In the genomic region with DNA sequence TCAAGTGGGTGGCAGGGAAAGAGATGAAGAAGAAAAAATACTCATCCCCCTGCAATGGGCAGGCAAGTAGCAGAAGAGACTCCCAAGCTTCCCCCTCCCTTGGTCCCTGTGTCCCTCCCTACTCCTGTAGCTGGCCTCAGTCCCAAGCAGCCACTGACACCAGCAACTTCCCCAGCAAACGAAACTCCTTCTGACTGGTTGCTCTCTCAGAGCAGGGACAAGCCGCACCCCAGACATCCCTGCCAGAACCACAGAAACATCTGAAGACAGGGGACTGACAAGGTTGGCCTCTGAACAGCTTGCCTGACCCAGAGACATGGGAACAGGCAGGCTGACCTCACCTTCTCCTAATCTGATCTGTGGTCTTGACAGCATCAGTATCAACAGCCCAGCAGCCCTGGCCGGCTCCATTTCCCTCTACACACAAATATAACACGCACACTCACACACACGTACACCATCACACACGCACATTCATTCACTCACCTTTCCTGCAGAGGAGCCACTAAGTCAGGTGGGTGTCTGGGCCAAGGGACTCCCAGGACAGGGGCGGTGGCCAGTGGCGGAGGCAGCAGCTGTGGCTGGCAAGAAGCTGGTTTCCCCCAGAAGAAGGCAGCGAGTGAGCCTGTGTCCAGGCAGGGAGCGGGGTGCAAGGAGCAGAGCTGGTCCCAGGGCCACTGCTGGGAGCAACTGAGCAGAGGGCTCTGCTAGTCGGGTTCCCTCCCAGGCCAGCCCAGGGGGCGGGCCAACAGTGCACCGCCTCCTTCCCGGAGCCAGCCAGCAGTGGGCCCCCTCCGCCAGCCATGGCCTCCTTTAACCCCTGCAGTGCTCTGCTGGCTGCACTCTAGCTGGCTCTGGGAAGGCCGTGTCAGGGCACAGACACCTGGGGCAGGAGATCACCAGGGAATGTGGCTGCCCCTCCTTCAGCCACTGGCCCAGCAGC, we compare ENCODE assay signal across 1 cellular context.
TF ChIP-seq lines count a peak whose summit lies in the region.

No MANE protein-coding gene starts in this region.

TF ChIP-seq in HepG2, 621 proteins besides CTCF, POLR2A, EP300 and RAD21 (continued from another document and continues in another):
- TF ChIP-seq, protein P1, sequence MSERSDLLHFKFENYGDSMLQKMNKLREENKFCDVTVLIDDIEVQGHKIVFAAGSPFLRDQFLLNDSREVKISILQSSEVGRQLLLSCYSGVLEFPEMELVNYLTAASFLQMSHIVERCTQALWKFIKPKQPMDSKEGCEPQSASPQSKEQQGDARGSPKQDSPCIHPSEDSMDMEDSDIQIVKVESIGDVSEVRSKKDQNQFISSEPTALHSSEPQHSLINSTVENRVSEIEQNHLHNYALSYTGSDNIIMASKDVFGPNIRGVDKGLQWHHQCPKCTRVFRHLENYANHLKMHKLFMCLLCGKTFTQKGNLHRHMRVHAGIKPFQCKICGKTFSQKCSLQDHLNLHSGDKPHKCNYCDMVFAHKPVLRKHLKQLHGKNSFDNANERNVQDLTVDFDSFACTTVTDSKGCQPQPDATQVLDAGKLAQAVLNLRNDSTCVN (CRISPR knock-in tag; IDR thresholded peaks at IDR 0.05; ENCODE audit: borderline replicate concordance): no peak
- TF ChIP-seq NFATC3 (CRISPR knock-in tag; IDR thresholded peaks at IDR 0.05) (no peak), ZNF253 (CRISPR knock-in tag; IDR thresholded peaks at IDR 0.05; ENCODE audit: borderline replicate concordance) (0 out of 2 replicates have a peak, but pooled peaks have one; percentile 64), GTF3A (CRISPR knock-in tag; conservative IDR thresholded peaks at IDR 0.05) (no peak), ERF (CRISPR knock-in tag; IDR thresholded peaks at IDR 0.05) (peak; percentile 84; the same call in 1 of the 2 replicates), DNMT1 (CRISPR knock-in tag; IDR thresholded peaks at IDR 0.05) (0 out of 2 replicates have a peak, but pooled peaks have one; percentile 64), PHF8 (CRISPR knock-in tag; IDR thresholded peaks at IDR 0.05) (no peak), TMF1 (CRISPR knock-in tag; IDR thresholded peaks at IDR 0.05; ENCODE audit: low read depth) (no peak), MAF1 (CRISPR knock-in tag; IDR thresholded peaks at IDR 0.05; ENCODE audit: borderline replicate concordance) (no peak), ZNF879 (CRISPR knock-in tag; IDR thresholded peaks at IDR 0.05) (no peak; the same call in 1 of the 2 replicates), IKZF1 (IDR thresholded peaks at IDR 0.05) (no peak), ELK4 (CRISPR knock-in tag; IDR thresholded peaks at IDR 0.05; ENCODE audit: borderline replicate concordance) (no peak), PCBP1 (IDR thresholded peaks at IDR 0.05; ENCODE audit: borderline replicate concordance, low read depth, low read length) (0 out of 2 replicates have a peak, but pooled peaks have one; percentile 89), SRSF4 (IDR thresholded peaks at IDR 0.05; ENCODE audit: low read depth, low read length, poor library complexity, severe bottlenecking) (no peak), ZNF782 (CRISPR knock-in tag; IDR thresholded peaks at IDR 0.05; ENCODE audit: borderline replicate concordance) (0 out of 2 replicates have a peak, but pooled peaks have one; percentile 60), ZNF773 (CRISPR knock-in tag; IDR thresholded peaks at IDR 0.05; ENCODE audit: borderline replicate concordance) (peak; percentile 38; the same call in 1 of the 2 replicates), ZNF616 (CRISPR knock-in tag; IDR thresholded peaks at IDR 0.05; ENCODE audit: low read depth) (no peak), REXO4 (CRISPR knock-in tag; IDR thresholded peaks at IDR 0.05; ENCODE audit: borderline replicate concordance) (no peak), MTF1 (CRISPR knock-in tag; IDR thresholded peaks at IDR 0.05) (no peak), ZSCAN21 (CRISPR knock-in tag; IDR thresholded peaks at IDR 0.05; ENCODE audit: borderline replicate concordance) (peak; percentile 74; the same call in 1 of the 2 replicates), KMT2A (CRISPR knock-in tag; IDR thresholded peaks at IDR 0.05) (no peak), TCF12 (IDR thresholded peaks at IDR 0.05) (no peak), TCF12 (CRISPR knock-in tag; IDR thresholded peaks at IDR 0.05) (no peak), SNRNP70 (IDR thresholded peaks at IDR 0.05; ENCODE audit: low read depth, low read length) (no peak), ZZZ3 (CRISPR knock-in tag; IDR thresholded peaks at IDR 0.05; ENCODE audit: borderline replicate concordance) (no peak; the same call in 1 of the 2 replicates), ZNF446 (CRISPR knock-in tag; IDR thresholded peaks at IDR 0.05) (no peak), GPN1 (CRISPR knock-in tag; IDR thresholded peaks at IDR 0.05; ENCODE audit: borderline replicate concordance) (no peak), BATF2 (CRISPR knock-in tag; IDR thresholded peaks at IDR 0.05) (no peak), ZNF18 (CRISPR knock-in tag; IDR thresholded peaks at IDR 0.05; ENCODE audit: insufficient replicate concordance) (peak; percentile 81), MAFF (IDR thresholded peaks at IDR 0.05; ENCODE audit: low read depth, low read length) (no peak), ZNF530 (CRISPR knock-in tag; IDR thresholded peaks at IDR 0.05; ENCODE audit: low read depth) (no peak), NR1H2 (CRISPR knock-in tag; IDR thresholded peaks at IDR 0.05; ENCODE audit: borderline replicate concordance, low read depth) (no peak)
- TF ChIP-seq, protein P2, sequence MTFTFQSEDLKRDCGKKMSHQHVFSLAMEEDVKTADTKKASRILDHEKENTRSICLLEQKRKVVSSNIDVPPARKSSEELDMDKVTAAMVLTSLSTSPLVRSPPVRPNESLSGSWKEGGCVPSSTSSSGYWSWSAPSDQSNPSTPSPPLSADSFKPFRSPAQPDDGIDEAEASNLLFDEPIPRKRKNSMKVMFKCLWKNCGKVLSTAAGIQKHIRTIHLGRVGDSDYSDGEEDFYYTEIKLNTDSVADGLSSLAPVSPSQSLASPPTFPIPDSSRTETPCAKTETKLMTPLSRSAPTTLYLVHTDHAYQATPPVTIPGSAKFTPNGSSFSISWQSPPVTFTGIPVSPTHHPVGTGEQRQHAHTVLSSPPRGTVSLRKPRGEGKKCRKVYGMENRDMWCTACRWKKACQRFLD (CRISPR knock-in tag; IDR thresholded peaks at IDR 0.05; ENCODE audit: borderline replicate concordance): peak; percentile 56; the same call in 1 of the 2 replicates
- TF ChIP-seq, protein P3, sequence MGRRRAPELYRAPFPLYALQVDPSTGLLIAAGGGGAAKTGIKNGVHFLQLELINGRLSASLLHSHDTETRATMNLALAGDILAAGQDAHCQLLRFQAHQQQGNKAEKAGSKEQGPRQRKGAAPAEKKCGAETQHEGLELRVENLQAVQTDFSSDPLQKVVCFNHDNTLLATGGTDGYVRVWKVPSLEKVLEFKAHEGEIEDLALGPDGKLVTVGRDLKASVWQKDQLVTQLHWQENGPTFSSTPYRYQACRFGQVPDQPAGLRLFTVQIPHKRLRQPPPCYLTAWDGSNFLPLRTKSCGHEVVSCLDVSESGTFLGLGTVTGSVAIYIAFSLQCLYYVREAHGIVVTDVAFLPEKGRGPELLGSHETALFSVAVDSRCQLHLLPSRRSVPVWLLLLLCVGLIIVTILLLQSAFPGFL (CRISPR knock-in tag; IDR thresholded peaks at IDR 0.05): 0 out of 2 replicates have a peak, but pooled peaks have one; percentile 64
- TF ChIP-seq, protein P4, sequence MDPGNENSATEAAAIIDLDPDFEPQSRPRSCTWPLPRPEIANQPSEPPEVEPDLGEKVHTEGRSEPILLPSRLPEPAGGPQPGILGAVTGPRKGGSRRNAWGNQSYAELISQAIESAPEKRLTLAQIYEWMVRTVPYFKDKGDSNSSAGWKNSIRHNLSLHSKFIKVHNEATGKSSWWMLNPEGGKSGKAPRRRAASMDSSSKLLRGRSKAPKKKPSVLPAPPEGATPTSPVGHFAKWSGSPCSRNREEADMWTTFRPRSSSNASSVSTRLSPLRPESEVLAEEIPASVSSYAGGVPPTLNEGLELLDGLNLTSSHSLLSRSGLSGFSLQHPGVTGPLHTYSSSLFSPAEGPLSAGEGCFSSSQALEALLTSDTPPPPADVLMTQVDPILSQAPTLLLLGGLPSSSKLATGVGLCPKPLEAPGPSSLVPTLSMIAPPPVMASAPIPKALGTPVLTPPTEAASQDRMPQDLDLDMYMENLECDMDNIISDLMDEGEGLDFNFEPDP (CRISPR knock-in tag; conservative IDR thresholded peaks at IDR 0.05): no peak
- TF ChIP-seq, protein P5, sequence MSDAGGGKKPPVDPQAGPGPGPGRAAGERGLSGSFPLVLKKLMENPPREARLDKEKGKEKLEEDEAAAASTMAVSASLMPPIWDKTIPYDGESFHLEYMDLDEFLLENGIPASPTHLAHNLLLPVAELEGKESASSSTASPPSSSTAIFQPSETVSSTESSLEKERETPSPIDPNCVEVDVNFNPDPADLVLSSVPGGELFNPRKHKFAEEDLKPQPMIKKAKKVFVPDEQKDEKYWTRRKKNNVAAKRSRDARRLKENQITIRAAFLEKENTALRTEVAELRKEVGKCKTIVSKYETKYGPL (CRISPR knock-in tag; IDR thresholded peaks at IDR 0.05): no peak
- TF ChIP-seq, protein P6, sequence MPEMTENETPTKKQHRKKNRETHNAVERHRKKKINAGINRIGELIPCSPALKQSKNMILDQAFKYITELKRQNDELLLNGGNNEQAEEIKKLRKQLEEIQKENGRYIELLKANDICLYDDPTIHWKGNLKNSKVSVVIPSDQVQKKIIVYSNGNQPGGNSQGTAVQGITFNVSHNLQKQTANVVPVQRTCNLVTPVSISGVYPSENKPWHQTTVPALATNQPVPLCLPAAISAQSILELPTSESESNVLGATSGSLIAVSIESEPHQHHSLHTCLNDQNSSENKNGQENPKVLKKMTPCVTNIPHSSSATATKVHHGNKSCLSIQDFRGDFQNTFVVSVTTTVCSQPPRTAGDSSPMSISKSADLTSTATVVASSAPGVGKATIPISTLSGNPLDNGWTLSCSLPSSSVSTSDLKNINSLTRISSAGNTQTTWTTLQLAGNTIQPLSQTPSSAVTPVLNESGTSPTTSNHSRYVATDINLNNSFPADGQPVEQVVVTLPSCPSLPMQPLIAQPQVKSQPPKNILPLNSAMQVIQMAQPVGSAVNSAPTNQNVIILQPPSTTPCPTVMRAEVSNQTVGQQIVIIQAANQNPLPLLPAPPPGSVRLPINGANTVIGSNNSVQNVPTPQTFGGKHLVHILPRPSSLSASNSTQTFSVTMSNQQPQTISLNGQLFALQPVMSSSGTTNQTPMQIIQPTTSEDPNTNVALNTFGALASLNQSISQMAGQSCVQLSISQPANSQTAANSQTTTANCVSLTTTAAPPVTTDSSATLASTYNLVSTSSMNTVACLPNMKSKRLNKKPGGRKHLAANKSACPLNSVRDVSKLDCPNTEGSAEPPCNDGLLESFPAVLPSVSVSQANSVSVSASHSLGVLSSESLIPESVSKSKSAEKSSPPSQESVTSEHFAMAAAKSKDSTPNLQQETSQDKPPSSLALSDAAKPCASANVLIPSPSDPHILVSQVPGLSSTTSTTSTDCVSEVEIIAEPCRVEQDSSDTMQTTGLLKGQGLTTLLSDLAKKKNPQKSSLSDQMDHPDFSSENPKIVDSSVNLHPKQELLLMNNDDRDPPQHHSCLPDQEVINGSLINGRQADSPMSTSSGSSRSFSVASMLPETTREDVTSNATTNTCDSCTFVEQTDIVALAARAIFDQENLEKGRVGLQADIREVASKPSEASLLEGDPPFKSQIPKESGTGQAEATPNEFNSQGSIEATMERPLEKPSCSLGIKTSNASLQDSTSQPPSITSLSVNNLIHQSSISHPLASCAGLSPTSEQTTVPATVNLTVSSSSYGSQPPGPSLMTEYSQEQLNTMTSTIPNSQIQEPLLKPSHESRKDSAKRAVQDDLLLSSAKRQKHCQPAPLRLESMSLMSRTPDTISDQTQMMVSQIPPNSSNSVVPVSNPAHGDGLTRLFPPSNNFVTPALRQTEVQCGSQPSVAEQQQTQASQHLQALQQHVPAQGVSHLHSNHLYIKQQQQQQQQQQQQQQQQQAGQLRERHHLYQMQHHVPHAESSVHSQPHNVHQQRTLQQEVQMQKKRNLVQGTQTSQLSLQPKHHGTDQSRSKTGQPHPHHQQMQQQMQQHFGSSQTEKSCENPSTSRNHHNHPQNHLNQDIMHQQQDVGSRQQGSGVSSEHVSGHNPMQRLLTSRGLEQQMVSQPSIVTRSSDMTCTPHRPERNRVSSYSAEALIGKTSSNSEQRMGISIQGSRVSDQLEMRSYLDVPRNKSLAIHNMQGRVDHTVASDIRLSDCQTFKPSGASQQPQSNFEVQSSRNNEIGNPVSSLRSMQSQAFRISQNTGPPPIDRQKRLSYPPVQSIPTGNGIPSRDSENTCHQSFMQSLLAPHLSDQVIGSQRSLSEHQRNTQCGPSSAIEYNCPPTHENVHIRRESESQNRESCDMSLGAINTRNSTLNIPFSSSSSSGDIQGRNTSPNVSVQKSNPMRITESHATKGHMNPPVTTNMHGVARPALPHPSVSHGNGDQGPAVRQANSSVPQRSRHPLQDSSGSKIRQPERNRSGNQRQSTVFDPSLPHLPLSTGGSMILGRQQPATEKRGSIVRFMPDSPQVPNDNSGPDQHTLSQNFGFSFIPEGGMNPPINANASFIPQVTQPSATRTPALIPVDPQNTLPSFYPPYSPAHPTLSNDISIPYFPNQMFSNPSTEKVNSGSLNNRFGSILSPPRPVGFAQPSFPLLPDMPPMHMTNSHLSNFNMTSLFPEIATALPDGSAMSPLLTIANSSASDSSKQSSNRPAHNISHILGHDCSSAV (CRISPR knock-in tag; IDR thresholded peaks at IDR 0.05; ENCODE audit: borderline replicate concordance): no peak
- TF ChIP-seq, protein P7, sequence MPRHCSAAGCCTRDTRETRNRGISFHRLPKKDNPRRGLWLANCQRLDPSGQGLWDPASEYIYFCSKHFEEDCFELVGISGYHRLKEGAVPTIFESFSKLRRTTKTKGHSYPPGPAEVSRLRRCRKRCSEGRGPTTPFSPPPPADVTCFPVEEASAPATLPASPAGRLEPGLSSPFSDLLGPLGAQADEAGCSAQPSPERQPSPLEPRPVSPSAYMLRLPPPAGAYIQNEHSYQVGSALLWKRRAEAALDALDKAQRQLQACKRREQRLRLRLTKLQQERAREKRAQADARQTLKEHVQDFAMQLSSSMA (CRISPR knock-in tag; IDR thresholded peaks at IDR 0.05): peak; percentile 63; the same call in 1 of the 2 replicates
